28 cellular contexts compared by ENCODE assay signal in the genomic region with DNA sequence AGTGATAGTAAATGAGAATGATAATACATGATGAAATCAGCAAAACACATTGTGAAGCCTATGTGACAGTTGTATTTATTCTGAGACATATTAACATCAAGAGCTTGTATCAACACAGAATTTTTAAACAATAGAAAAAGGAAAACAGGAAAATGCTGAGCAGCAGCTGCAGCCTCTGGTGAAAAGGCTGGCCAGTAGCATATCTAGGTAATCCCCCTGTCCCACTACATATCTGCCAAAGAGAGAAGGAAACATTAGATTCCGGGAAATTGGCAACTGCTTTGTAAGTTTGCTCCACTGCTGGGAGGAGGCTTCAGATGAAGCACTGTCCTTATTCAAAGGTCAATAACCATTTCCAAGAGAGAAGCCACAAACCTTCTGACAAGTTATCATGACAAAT.
"Had no signal": no experiment of that assay in that cellular context is flagged by ENCODE, and none has a peak within 500 bp of the region (broad histone marks: within the 10 kb centered on the region; RNA-seq: fewer than 3 reads in every experiment).

No MANE protein-coding gene starts in this region.

- DNase-seq: activated CD4-positive, alpha-beta memory T cell treated with anti-CD3 and anti-CD28 coated beads, Interleukin-2, amount 10 ng/mL, durations not matched to agents 7 days and 5 days; activated CD4-positive, alpha-beta T cell treated with anti-CD3 and anti-CD28 coated beads for 1 hour; activated CD4-positive, alpha-beta T cell treated with anti-CD3 and anti-CD28 coated beads for 48 hours; activated CD4-positive, CD25-positive, alpha-beta regulatory T cell; activated CD8-positive, alpha-beta memory T cell treated with anti-CD3 and anti-CD28 coated beads for 24 hours; activated CD8-positive, alpha-beta memory T cell treated with anti-CD3 and anti-CD28 coated beads, Interleukin-2, amount 10 ng/mL, durations not matched to agents 7 days and 5 days; activated CD8-positive, alpha-beta memory T cell treated with anti-CD3 and anti-CD28 coated beads, Interleukin-2, amount 50 U/mL, for 48 hours; activated effector memory CD4-positive, alpha-beta T cell treated with Interleukin-2 at 50 U/mL for 16 hours; activated naive CD4-positive, alpha-beta T cell treated with anti-CD3 and anti-CD28 coated beads, Interleukin-2, amount 10 ng/mL, durations not matched to agents 7 days and 5 days; activated naive CD8-positive, alpha-beta T cell treated with anti-CD3 and anti-CD28 coated beads, Interleukin-2, amount 50 U/mL, for 24 hours; activated T-cell treated with anti-CD3 and anti-CD28 coated beads, Interleukin-2, amount 50 U/mL, for 48 hours; anterior cingulate cortex; caudate nucleus; cerebellar nuclear complex; MM.1S; MV-4-11; NCI-H1092; NCI-H1436 treated with DMSO at 0.1 percent for 48 hours; NCI-H1694 treated with DMSO at 0.1 percent for 48 hours; NCI-H2081; NCI-H226; NCI-H446 treated with DMSO at 0.1 percent for 48 hours; NCI-H526; OCI-M1; Right ventricle myocardium superior; SW 1271; T1000; WERI-Rb-1 had no signal
